11 cellular contexts compared by ENCODE assay signal in the genomic region with DNA sequence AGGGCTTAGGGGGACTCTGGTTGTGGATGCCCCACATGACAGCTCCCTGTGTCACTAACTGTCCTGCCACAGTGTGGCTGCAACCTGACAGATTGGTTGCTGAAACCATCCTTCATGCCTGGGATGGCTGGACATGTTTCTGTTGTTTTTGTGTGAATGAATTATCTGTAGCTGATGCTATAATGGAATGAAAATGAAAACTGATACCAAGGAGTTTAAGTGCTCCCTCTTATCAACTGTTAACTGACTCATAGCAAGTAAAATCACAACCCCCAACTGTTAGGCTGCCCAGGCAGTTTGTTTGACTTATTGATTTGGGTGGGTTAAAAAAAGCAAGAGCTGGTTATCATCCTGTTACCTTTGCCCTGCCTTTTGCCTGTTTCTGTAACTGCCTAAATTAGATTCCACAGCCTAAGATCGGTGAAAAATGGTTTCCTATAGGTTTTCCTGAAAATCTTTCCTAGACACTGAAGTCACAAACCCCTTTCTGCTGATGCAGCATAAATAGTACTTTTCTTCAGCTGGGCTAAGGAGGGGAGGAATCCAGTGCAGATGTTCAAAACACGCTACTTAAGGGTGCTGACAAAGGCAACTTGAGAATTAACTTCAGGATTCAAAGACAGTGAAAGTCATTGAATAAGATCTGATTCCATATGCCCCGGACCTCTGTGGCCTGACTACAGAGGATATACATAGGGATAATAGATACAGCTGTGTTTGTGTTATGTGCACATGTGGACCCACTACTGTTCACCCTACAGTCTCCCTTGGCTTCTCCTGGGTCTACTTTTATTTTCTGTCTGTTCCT. TPM values are rescaled to one million over a fixed set of nuclear protein-coding genes. Genes with fewer than 3 reads are reported as not detected.
DNase-seq lines count a peak whose midpoint lies in the region; ATAC-seq, FAIRE-seq and TF ChIP-seq lines count a peak whose summit lies in the region.
"Had no signal": no experiment of that assay in that cellular context is flagged by ENCODE, and none has a peak within 500 bp of the region (broad histone marks: within the 10 kb centered on the region; RNA-seq: fewer than 3 reads in every experiment).

No MANE protein-coding gene starts in this region.

- in situ Hi-C loops in transverse colon (cut with MboI; ENCODE audit: low pct_ligation_motif_present in 1 of 4, low pct_unique_long_range_greater_than_20kb in 1 of 4, low sequenced_read_pairs in 3 of 4) (no loop called here), gastrocnemius medialis (cut with MboI; ENCODE audit: low sequenced_read_pairs in 4 of 4) (loop anchor here in 1 of 4 donors (5.0 kb wide), 1 partner anchor 47 kb away; no protein-coding TSS in a partner anchor)

- H3K4me3 ChIP-seq in hepatocyte (no peak overlapping the region), transverse colon (peak overlapping the region in 1 of 4 donors; percentile 3), gastrocnemius medialis (no peak overlapping the region)

- no peaks in the 10 kb centered on the region for H4K20me1 ChIP-seq in hepatocyte (ENCODE audit: insufficient read depth, poor library complexity, severe bottlenecking)

- H3K9me2 ChIP-seq in hepatocyte (replicated peaks; ENCODE audit: insufficient read depth): no peaks in the 10 kb centered on the region

- no peaks in the 10 kb centered on the region for H3K36me3 ChIP-seq in hepatocyte (replicated peaks; ENCODE audit: insufficient read depth, low read depth)
- no peaks in the 10 kb centered on the region for H3K36me3 ChIP-seq in transverse colon
- H3K36me3 ChIP-seq in gastrocnemius medialis: no peaks in the 10 kb centered on the region

- H3K27ac Mint-ChIP-seq in activated naive CD4-positive, alpha-beta T cell treated with anti-CD3 and anti-CD28 coated beads, Interleukin-2, amount 10 ng/mL, durations not matched to agents 7 days and 5 days: peak overlapping the region; percentile 64

- TF ChIP-seq POLR2A in transverse colon (IDR thresholded peaks at IDR 0.05) (no peak), gastrocnemius medialis (IDR thresholded peaks at IDR 0.05) (no peak), GM12892 (IDR thresholded peaks at IDR 0.05; ENCODE audit: low read depth, low read length) (no peak)

- FAIRE-seq in GM12892 (lab: Jason Lieb, UNC): no peak

- 44% methylated on average over 3 of the region's 3 CpGs for WGBS in hepatocyte (ENCODE audit: low lambda C conversion rate, missing lambda C conversion rate)
- 72 to 74% methylated on average over 3 of the region's 3 CpGs for WGBS in transverse colon (ENCODE audit: low coverage in 1 of 2), 2 donors

- DNase-seq in activated naive CD4-positive, alpha-beta T cell treated with anti-CD3 and anti-CD28 coated beads, Interleukin-2, amount 10 ng/mL, durations not matched to agents 7 days and 5 days: no peak
- no peak for DNase-seq in activated naive CD4-positive, alpha-beta T cell treated with Interleukin-2 at 50 U/mL for 16 hours
- DNase-seq in RPMI8226 (peak; percentile 9), hepatocyte (ENCODE audit: low spot score) (peak; percentile 27), transverse colon (no peak), gastrocnemius medialis (no peak), GM12892 (ENCODE audit: insufficient read length) (no peak)
- DNase-seq: NCI-H82, trophoblast cell had no signal

- H3K4me1 Mint-ChIP-seq in activated naive CD4-positive, alpha-beta T cell treated with anti-CD3 and anti-CD28 coated beads, Interleukin-2, amount 10 ng/mL, durations not matched to agents 7 days and 5 days: peaks cover 65% of the 10 kb centered on the region

- no peak overlapping the region for H3K4me3 Mint-ChIP-seq in activated naive CD4-positive, alpha-beta T cell treated with anti-CD3 and anti-CD28 coated beads, Interleukin-2, amount 10 ng/mL, durations not matched to agents 7 days and 5 days
- H3K4me3 Mint-ChIP-seq: B cell had no signal

- no peaks in the 10 kb centered on the region for H3K9me3 Mint-ChIP-seq in activated naive CD4-positive, alpha-beta T cell treated with anti-CD3 and anti-CD28 coated beads, Interleukin-2, amount 10 ng/mL, durations not matched to agents 7 days and 5 days

- H3K27ac ChIP-seq in hepatocyte (peak overlapping the region; percentile 72), transverse colon (peak overlapping the region; percentile 47 to 75 (median 52)), gastrocnemius medialis (no peak overlapping the region)

- H3K4me1 ChIP-seq in hepatocyte (ENCODE audit: insufficient read depth): peaks cover 33% of the 10 kb centered on the region
- peaks cover 12 to 62% (median 38%) of the 10 kb centered on the region in 4 donors for H3K4me1 ChIP-seq in transverse colon
- H3K4me1 ChIP-seq in gastrocnemius medialis: peaks cover 19 to 25% of the 10 kb centered on the region in 2 donors

- no peak for TF ChIP-seq EP300 in transverse colon (IDR thresholded peaks at IDR 0.05; ENCODE audit: low read depth)

- no peak for ATAC-seq in gastrocnemius medialis
- ATAC-seq in HG03045 (IDR thresholded peaks at IDR 0.05; ENCODE audit: unreplicated experiment): no peak

- H3K79me2 ChIP-seq in hepatocyte: peaks cover 44% of the 10 kb centered on the region

- H3K9me3 ChIP-seq in hepatocyte (ENCODE audit: low read depth) (no peaks in the 10 kb centered on the region), transverse colon (no peaks in the 10 kb centered on the region), gastrocnemius medialis (no peaks in the 10 kb centered on the region)

- no peak for TF ChIP-seq CTCF in hepatocyte (IDR thresholded peaks at IDR 0.05; ENCODE audit: poor library complexity)
- no peak for TF ChIP-seq CTCF in transverse colon (IDR thresholded peaks at IDR 0.05)
- TF ChIP-seq CTCF in gastrocnemius medialis (IDR thresholded peaks at IDR 0.05 in 4 of 5, conservative IDR thresholded peaks at IDR 0.05 in 1 of 5): no peak

- H3K4me2 ChIP-seq in hepatocyte: peak overlapping the region; percentile 51

- H3K27me3 Mint-ChIP-seq in activated naive CD4-positive, alpha-beta T cell treated with anti-CD3 and anti-CD28 coated beads, Interleukin-2, amount 10 ng/mL, durations not matched to agents 7 days and 5 days: no peaks in the 10 kb centered on the region
- H3K27me3 Mint-ChIP-seq: B cell had no signal

- CTCF ChIA-PET in activated naive CD4-positive, alpha-beta T cell treated with anti-CD3 and anti-CD28 coated beads, Interleukin-2, amount 10 ng/mL, durations not matched to agents 7 days and 5 days (lab: Charles Lee): interaction anchor here (0.7 kb wide), 1 partner anchor 50 kb away, joined by 4 read pairs; no protein-coding TSS in a partner anchor

- intact Hi-C loops in transverse colon (cut with DNase I; ENCODE audit: low total_unique reads) (no loop called here), gastrocnemius medialis (cut with DNase I; ENCODE audit: low total_unique reads) (no loop called here)

- H2AFZ ChIP-seq in hepatocyte: no peak overlapping the region

- no peaks in the 10 kb centered on the region for H3K27me3 ChIP-seq in hepatocyte
- no peaks in the 10 kb centered on the region for H3K27me3 ChIP-seq in transverse colon
- H3K27me3 ChIP-seq in gastrocnemius medialis: no peaks in the 10 kb centered on the region

- peaks cover 25% of the 10 kb centered on the region for H3K36me3 Mint-ChIP-seq in activated naive CD4-positive, alpha-beta T cell treated with anti-CD3 and anti-CD28 coated beads, Interleukin-2, amount 10 ng/mL, durations not matched to agents 7 days and 5 days

RNA-seq across cellular contexts. Expression of gene FRAT2, which starts 5.7 kb away (rescaled TPM):
- total RNA-seq in hepatocyte (23.4 and 27.4 TPM in 2 replicates), transverse colon (10 to 100 TPM; 46.4 to 72.2 (median 54.6) TPM), gastrocnemius medialis (10 to 100 TPM in 3 of 4 donors, 1 to 10 TPM in 1; 9.3 to 28.7 (median 20.5) TPM)
- polyA plus RNA-seq in hepatocyte: 29.4 and 30.4 TPM in 2 replicates
- 1.8 TPM for polyA plus RNA-seq in GM12892 (2012; ENCODE audit: missing spikeins)

RNA-seq across cellular contexts. Expression of gene FRAT1, which starts 9.8 kb away (rescaled TPM):
- 13.8 and 14.2 TPM in 2 replicates for total RNA-seq in hepatocyte
- 8.1 and 14.2 TPM in 2 replicates for polyA plus RNA-seq in hepatocyte
- total RNA-seq in transverse colon: 10 to 100 TPM in 2 of 4 donors, 1 to 10 TPM in 2; 5.8 to 15.7 (median 10.3) TPM
- total RNA-seq in gastrocnemius medialis: 1 to 10 TPM; 1.7 to 7.6 (median 3.2) TPM
- 0.34 TPM for polyA plus RNA-seq in GM12892 (2012; ENCODE audit: missing spikeins)

RNA-seq across cellular contexts. Expression of gene ARHGAP19, which starts 36.4 kb away (rescaled TPM):
- total RNA-seq in hepatocyte (6.4 and 8.7 TPM in 2 replicates), transverse colon (1 to 10 TPM; 4.5 to 8.4 (median 7.4) TPM), gastrocnemius medialis (10 to 100 TPM in 1 of 4 donors, 1 to 10 TPM in 3; 1.7 to 12.3 (median 2.4) TPM)
- 2.7 and 5.0 TPM in 2 replicates for polyA plus RNA-seq in hepatocyte
- 18.7 TPM for polyA plus RNA-seq in GM12892 (2012; ENCODE audit: missing spikeins)

Comparison
In these comparisons a context has a peak if more than half of its experiments do, and no peak if none do; other contexts are left out.
1. DNase-seq: peak in RPMI8226 (single experiment) and hepatocyte (single experiment); none in activated naive CD4-positive, alpha-beta T cell treated with anti-CD3 and anti-CD28 coated beads, Interleukin-2, amount 10 ng/mL, durations not matched to agents 7 days and 5 days (single experiment), activated naive CD4-positive, alpha-beta T cell treated with Interleukin-2 at 50 U/mL for 16 hours (single experiment), transverse colon (single experiment), gastrocnemius medialis (0 of 2) and GM12892 (single experiment).
2. H3K27ac ChIP-seq: peak in hepatocyte (single experiment) and transverse colon (4 of 4); none in gastrocnemius medialis (0 of 4).